ENCODE assay signal across 8 cellular contexts in the genomic region with DNA sequence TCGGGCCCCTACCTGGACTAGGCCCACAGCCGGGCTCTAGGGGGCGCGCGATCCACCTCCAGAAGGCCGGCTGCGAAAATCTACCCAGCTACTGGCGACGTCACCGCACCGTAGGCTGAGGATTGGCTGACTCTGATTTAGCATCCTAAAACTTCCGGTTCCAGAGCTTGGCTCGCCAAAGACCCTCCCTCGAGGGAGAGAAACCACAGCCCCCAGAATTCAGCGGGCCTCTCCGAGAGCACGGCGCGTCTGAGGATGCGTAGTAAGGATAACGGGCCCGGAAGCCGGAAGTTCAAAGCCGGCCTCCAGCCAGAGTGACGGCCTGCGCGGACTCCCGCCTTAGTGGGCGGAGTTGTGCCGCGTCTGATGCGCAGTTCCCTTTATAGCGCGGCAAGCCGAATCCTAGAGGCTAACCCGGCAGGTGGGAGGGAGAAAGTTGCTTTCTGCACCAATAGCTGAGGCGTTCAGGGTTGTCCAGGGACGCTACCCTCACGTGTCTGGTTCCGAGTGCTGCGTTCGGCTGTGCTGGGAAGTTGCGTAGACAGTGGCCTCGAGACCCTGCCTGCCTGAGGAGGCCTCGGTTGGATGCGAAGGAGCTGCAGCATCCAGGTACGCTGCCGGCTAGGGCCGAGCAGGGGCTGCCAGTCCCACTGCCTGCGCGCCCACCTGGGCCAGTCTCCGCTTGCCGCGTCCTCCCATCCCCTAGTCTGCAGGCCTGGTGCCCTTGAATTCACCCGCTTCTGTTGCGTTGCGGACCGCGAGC. TPM values are rescaled to one million over a fixed set of nuclear protein-coding genes. Genes with fewer than 3 reads are reported as not detected.
DNase-seq lines count a peak whose midpoint lies in the region; ATAC-seq and TF ChIP-seq lines count a peak whose summit lies in the region.

A gene (plus strand): TSS at position 544 of the 763 bp plus-strand sequence. CDS start 7,808 bp downstream, outside the sequence.

- peaks cover 43 to 44% of the 10 kb centered on the region in 2 donors for H3K4me1 ChIP-seq in thoracic aorta (ENCODE audit: control insufficient read depth in 1 of 2, low read depth in 2 of 2)

- H3K4me3 ChIP-seq in GM08714 (ENCODE audit: low read length) (peak within 1 kb of the TSS; percentile 96), thoracic aorta (peak within 1 kb of the TSS; percentile 74)

- H3K36me3 Mint-ChIP-seq in activated naive CD4-positive, alpha-beta T cell treated with anti-CD3 and anti-CD28 coated beads, Interleukin-2, amount 50 U/mL, for 72 hours, result peaks cover 7 to 9% of the 10 kb centered on the region in 2 donors

- peak within 1 kb of the TSS; percentile 97 to 99 for H3K27ac Mint-ChIP-seq in activated naive CD4-positive, alpha-beta T cell treated with anti-CD3 and anti-CD28 coated beads, Interleukin-2, amount 50 U/mL, for 72 hours

- peak; percentile 97 for DNase-seq in NCI-H1048 (lab: John Stamatoyannopoulos, UW)
- DNase-seq in activated naive CD4-positive, alpha-beta T cell treated with anti-CD3 and anti-CD28 coated beads, Interleukin-2, amount 50 U/mL, for 72 hours (ENCODE audit: low spot score in 2 of 2), result peak; percentile 99
- peak; percentile 96 for DNase-seq in glomerular endothelial cell (ENCODE audit: extremely low read depth, low read depth, low spot score)
- DNase-seq in omental fat pad (ENCODE audit: low spot score), result peak; percentile 98
- DNase-seq in thoracic aorta (ENCODE audit: low spot score), result peak; percentile 95

- no peaks in the 10 kb centered on the region for H3K9me3 Mint-ChIP-seq in activated naive CD4-positive, alpha-beta T cell treated with anti-CD3 and anti-CD28 coated beads, Interleukin-2, amount 50 U/mL, for 72 hours

- H3K9me3 ChIP-seq in thoracic aorta, result no peaks in the 10 kb centered on the region

- TF ChIP-seq CTCF in omental fat pad (IDR thresholded peaks at IDR 0.05) (peak in 1 of 3 donors; percentile 78), thoracic aorta (IDR thresholded peaks at IDR 0.05) (peak; percentile 79)

- H3K27me3 ChIP-seq in thoracic aorta (replicated peaks; ENCODE audit: insufficient read depth), result no peaks in the 10 kb centered on the region

- ATAC-seq in HG02571 (IDR thresholded peaks at IDR 0.05; ENCODE audit: unreplicated experiment) (peak; percentile 80), SK-N-SH treated with all-trans-retinoic acid at 6 μM for 48 hours (peak; percentile 94), omental fat pad (ENCODE audit: low FRiP score) (peak; percentile 97), thoracic aorta (ENCODE audit: insufficient number of reproducible peaks, low FRiP score, low read depth) (peak; percentile 95)
- peak; percentile 87 to 89 for ATAC-seq in activated naive CD4-positive, alpha-beta T cell treated with anti-CD3 and anti-CD28 coated beads, Interleukin-2, amount 50 U/mL, for 72 hours

- no peaks in the 10 kb centered on the region for H3K36me3 ChIP-seq in thoracic aorta

- peak within 1 kb of the TSS; percentile 96 to 99 for H3K27ac ChIP-seq in thoracic aorta

TF ChIP-seq in SK-N-SH treated with all-trans-retinoic acid at 6 μM for 48 hours, 23 proteins besides CTCF, POLR2A, EP300 and RAD21:
- TF ChIP-seq, protein P1, sequence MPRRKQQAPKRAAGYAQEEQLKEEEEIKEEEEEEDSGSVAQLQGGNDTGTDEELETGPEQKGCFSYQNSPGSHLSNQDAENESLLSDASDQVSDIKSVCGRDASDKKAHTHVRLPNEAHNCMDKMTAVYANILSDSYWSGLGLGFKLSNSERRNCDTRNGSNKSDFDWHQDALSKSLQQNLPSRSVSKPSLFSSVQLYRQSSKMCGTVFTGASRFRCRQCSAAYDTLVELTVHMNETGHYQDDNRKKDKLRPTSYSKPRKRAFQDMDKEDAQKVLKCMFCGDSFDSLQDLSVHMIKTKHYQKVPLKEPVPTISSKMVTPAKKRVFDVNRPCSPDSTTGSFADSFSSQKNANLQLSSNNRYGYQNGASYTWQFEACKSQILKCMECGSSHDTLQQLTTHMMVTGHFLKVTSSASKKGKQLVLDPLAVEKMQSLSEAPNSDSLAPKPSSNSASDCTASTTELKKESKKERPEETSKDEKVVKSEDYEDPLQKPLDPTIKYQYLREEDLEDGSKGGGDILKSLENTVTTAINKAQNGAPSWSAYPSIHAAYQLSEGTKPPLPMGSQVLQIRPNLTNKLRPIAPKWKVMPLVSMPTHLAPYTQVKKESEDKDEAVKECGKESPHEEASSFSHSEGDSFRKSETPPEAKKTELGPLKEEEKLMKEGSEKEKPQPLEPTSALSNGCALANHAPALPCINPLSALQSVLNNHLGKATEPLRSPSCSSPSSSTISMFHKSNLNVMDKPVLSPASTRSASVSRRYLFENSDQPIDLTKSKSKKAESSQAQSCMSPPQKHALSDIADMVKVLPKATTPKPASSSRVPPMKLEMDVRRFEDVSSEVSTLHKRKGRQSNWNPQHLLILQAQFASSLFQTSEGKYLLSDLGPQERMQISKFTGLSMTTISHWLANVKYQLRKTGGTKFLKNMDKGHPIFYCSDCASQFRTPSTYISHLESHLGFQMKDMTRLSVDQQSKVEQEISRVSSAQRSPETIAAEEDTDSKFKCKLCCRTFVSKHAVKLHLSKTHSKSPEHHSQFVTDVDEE (CRISPR knock-in tag; IDR thresholded peaks at IDR 0.05), result no peak
- 0 out of 2 replicates have a peak, but pooled peaks have one; percentile 14 for TF ChIP-seq ZFP3 (CRISPR knock-in tag; IDR thresholded peaks at IDR 0.05)

RNA-seq across cellular contexts. Expression of the gene that starts here (rescaled TPM):
- 10 to 100 TPM; 46.0 to 48.5 TPM for total RNA-seq in activated naive CD4-positive, alpha-beta T cell treated with anti-CD3 and anti-CD28 coated beads, Interleukin-2, amount 50 U/mL, for 72 hours
- total RNA-seq in glomerular endothelial cell (46.4 and 73.2 TPM in 2 replicates), omental fat pad (100 to 1,000 TPM in 1 of 4 donors, 10 to 100 TPM in 3; 67.3 to 125 (median 88.1) TPM), thoracic aorta (10 to 100 TPM; 50.8 to 57.2 TPM)

Comparison
In these comparisons a context has a peak if more than half of its experiments do, and no peak if none do; other contexts are left out.
1. Peak in every context shown above with its lines: DNase-seq, ATAC-seq, H3K4me3 ChIP-seq and H3K27ac ChIP-seq.